In genomic region chr11:2853997-2854560, GRCh38 we compare ENCODE assay signal across 18 cellular contexts.
"Had no signal": no experiment of that assay in that cellular context is flagged by ENCODE, and none has a peak within 500 bp of the region (broad histone marks: within the 10 kb centered on the region; RNA-seq: fewer than 3 reads in every experiment).

No MANE protein-coding gene starts in this region.

- H3K4me3 Mint-ChIP-seq: activated CD4-positive, alpha-beta memory T cell treated with anti-CD3 and anti-CD28 coated beads for 36 hours; T-helper 2 cell treated with Interferon-gamma antibody and Interleukin-4, amounts not matched to agents 5 μg/mL and 100 μg/mL, for 36 hours had no signal

- H3K4me1 ChIP-seq: left ventricle myocardium inferior, psoas muscle, stomach had no signal

- H3K27me3 ChIP-seq: gastrocnemius medialis, stomach had no signal

- ATAC-seq: gastrocnemius medialis, psoas muscle, right cardiac atrium had no signal

- DNase-seq: activated CD4-positive, alpha-beta memory T cell treated with anti-CD3 and anti-CD28 coated beads for 36 hours; activated naive CD4-positive, alpha-beta T cell treated with Interleukin-2 at 50 U/mL for 16 hours; activated T-cell treated with anti-CD3 and anti-CD28 coated beads, Interleukin-2, amount 50 U/mL, for 1 hour; anterior cingulate cortex; gastrocnemius medialis; head of caudate nucleus; left ventricle myocardium inferior; psoas muscle; right cardiac atrium; stimulated activated CD4-positive, alpha-beta T cell treated with anti-CD3 and anti-CD28 coated beads, Interleukin-2, amount 100 ng/mL, for 48 hours; stomach; trophoblast cell had no signal

- H3K27me3 Mint-ChIP-seq: activated CD4-positive, alpha-beta memory T cell treated with anti-CD3 and anti-CD28 coated beads for 36 hours had no signal

- H3K36me3 ChIP-seq: gastrocnemius medialis, left ventricle myocardium inferior, stomach had no signal

- H3K9me3 Mint-ChIP-seq: activated CD4-positive, alpha-beta memory T cell treated with anti-CD3 and anti-CD28 coated beads for 36 hours; activated T-helper 2 cell treated with anti-CD3 and anti-CD28 coated beads, Interferon-gamma antibody, Interleukin-2, Interleukin-4, amounts not matched to agents 10 μg/mL and 5 μg/mL and 100 μg/mL, durations not matched to agents 14 hours and 24 hours and 36 hours; T-helper 2 cell treated with Interferon-gamma antibody and Interleukin-4, amounts not matched to agents 5 μg/mL and 100 μg/mL, for 36 hours had no signal

- H3K27ac Mint-ChIP-seq: activated CD4-positive, alpha-beta memory T cell treated with anti-CD3 and anti-CD28 coated beads for 36 hours; activated T-helper 2 cell treated with anti-CD3 and anti-CD28 coated beads, Interferon-gamma antibody, Interleukin-2, Interleukin-4, amounts not matched to agents 10 μg/mL and 5 μg/mL and 100 μg/mL, durations not matched to agents 14 hours and 24 hours and 36 hours; T-helper 2 cell treated with Interferon-gamma antibody and Interleukin-4, amounts not matched to agents 5 μg/mL and 100 μg/mL, for 36 hours had no signal

- H3K36me3 Mint-ChIP-seq: activated CD4-positive, alpha-beta memory T cell treated with anti-CD3 and anti-CD28 coated beads for 36 hours; brain had no signal

- H3K9me3 ChIP-seq: gastrocnemius medialis, left ventricle myocardium inferior, psoas muscle, stomach had no signal

- H3K4me3 ChIP-seq: coronary artery, gastrocnemius medialis, left ventricle myocardium inferior, psoas muscle, skin epidermis, stomach had no signal

- H3K27ac ChIP-seq: coronary artery, gastrocnemius medialis, left ventricle myocardium inferior, psoas muscle, skin epidermis, stomach had no signal

- FAIRE-seq: TTC549 had no signal
